In the genomic region with DNA sequence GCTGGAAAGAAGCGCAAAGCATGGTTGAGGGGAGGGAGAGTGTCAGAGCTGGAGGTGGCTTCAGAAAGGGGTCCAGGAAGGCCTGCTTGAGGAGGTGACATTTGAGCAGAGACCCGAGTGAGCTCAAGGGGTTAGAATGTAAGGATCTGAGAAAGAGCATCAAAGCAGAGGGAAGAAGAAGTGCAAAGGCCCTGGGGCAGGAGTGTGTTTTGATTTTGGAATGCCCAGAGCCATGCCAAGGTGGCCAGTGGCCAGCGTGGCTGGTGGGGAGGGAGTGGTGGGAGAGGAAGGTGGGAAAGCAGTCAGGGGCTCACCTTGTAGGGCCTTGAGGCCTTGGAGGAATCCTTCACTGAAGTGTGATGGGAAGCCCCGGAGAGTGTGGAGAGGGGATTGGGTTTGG, we compare ENCODE assay signal across 32 cellular contexts. TPM values are rescaled to one million over a fixed set of nuclear protein-coding genes. Genes with fewer than 3 reads are reported as not detected.
"Had no signal": no experiment of that assay in that cellular context is flagged by ENCODE, and none has a peak within 500 bp of the region (broad histone marks: within the 10 kb centered on the region; RNA-seq: fewer than 3 reads in every experiment).

No MANE protein-coding gene starts in this region.

- H3K27ac ChIP-seq: body of pancreas, colonic mucosa, epithelial cell of prostate, esophagus squamous epithelium, gastroesophageal sphincter, WERI-Rb-1 had no signal

- H3K27me3 Mint-ChIP-seq: activated B cell treated with CpG ODN at 0.5 μM for 24 hours; activated CD8-positive, alpha-beta T cell treated with anti-CD3 and anti-CD28 coated beads for 36 hours; activated naive CD8-positive, alpha-beta T cell; activated T-helper 17 cell treated with anti-CD3 and anti-CD28 coated beads, Interleukin-2, amount 50 U/mL, for 72 hours; T-helper 17 cell had no signal

- H3K9me3 ChIP-seq: body of pancreas, colonic mucosa, esophagus squamous epithelium, gastroesophageal sphincter had no signal

- H3K27me3 ChIP-seq: body of pancreas, colonic mucosa, esophagus squamous epithelium, gastroesophageal sphincter had no signal

- H3K36me3 ChIP-seq: colonic mucosa, esophagus squamous epithelium, gastroesophageal sphincter, WERI-Rb-1 had no signal

- H3K4me3 Mint-ChIP-seq: activated B cell treated with CpG ODN at 0.5 μM for 24 hours; activated CD8-positive, alpha-beta T cell treated with anti-CD3 and anti-CD28 coated beads for 36 hours; activated naive CD8-positive, alpha-beta T cell; activated T-cell treated with anti-CD3 and anti-CD28 coated beads, Interleukin-2, amount 50 U/mL, for 4 hours; activated T-helper 17 cell treated with anti-CD3 and anti-CD28 coated beads, Interleukin-2, amount 50 U/mL, for 72 hours; T-helper 17 cell; T-helper 2 cell treated with Interferon-gamma antibody and Interleukin-4, amounts not matched to agents 5 μg/mL and 100 μg/mL, for 36 hours had no signal

- H3K4me3 ChIP-seq: body of pancreas, colonic mucosa, esophagus squamous epithelium, gastroesophageal sphincter had no signal

- DNase-seq: activated B cell treated with CpG ODN at 0.5 μM for 24 hours; activated CD4-positive, alpha-beta T cell treated with anti-CD3 and anti-CD28 coated beads for 48 hours; activated CD4-positive, alpha-beta T cell treated with anti-CD3 and anti-CD28 coated beads, Interleukin-2, amount 50 U/mL, for 1 hour; activated CD4-positive, alpha-beta T cell treated with anti-CD3 and anti-CD28 coated beads, Interleukin-2, amount 50 U/mL, for 48 hours; activated CD8-positive, alpha-beta memory T cell treated with anti-CD3 and anti-CD28 coated beads for 24 hours; activated CD8-positive, alpha-beta T cell treated with anti-CD3 and anti-CD28 coated beads for 36 hours; activated effector memory CD4-positive, alpha-beta T cell treated with Interleukin-2 at 50 U/mL for 16 hours; activated gamma-delta T cell treated with Interleukin-2 at 50 U/mL for 16 hours; activated naive CD4-positive, alpha-beta T cell treated with anti-CD3 and anti-CD28 coated beads, Interleukin-2, amount 50 U/mL, for 16 hours; activated naive CD4-positive, alpha-beta T cell treated with Interleukin-2 at 50 U/mL for 16 hours; activated T-cell treated with anti-CD3 and anti-CD28 coated beads, Interleukin-2, amount 50 U/mL, for 4 hours; amniotic stem cell; anterior cingulate cortex; body of pancreas; central memory CD4-positive, alpha-beta T cell; cerebellar nuclear complex; colonic mucosa; effector CD8-positive, alpha-beta T cell; esophagus squamous epithelium; foreskin melanocyte; SW 1271; T-helper 1 cell; T-helper 17 cell; T1000; WERI-Rb-1 had no signal

- H3K4me1 ChIP-seq: colonic mucosa, esophagus squamous epithelium, gastroesophageal sphincter had no signal

- H3K36me3 Mint-ChIP-seq: activated naive CD8-positive, alpha-beta T cell had no signal

- H3K27ac Mint-ChIP-seq: activated B cell treated with CpG ODN at 0.5 μM for 24 hours; activated CD8-positive, alpha-beta T cell treated with anti-CD3 and anti-CD28 coated beads for 36 hours; activated naive CD8-positive, alpha-beta T cell; activated T-helper 17 cell treated with anti-CD3 and anti-CD28 coated beads, Interleukin-2, amount 50 U/mL, for 72 hours; T-helper 17 cell; T-helper 2 cell treated with Interferon-gamma antibody and Interleukin-4, amounts not matched to agents 5 μg/mL and 100 μg/mL, for 36 hours had no signal

- H3K4me1 Mint-ChIP-seq: activated B cell treated with CpG ODN at 0.5 μM for 24 hours; activated T-helper 17 cell treated with anti-CD3 and anti-CD28 coated beads, Interleukin-2, amount 50 U/mL, for 72 hours had no signal

- H3K9me3 Mint-ChIP-seq: activated B cell treated with CpG ODN at 0.5 μM for 24 hours; activated CD8-positive, alpha-beta T cell treated with anti-CD3 and anti-CD28 coated beads for 36 hours; activated T-cell treated with anti-CD3 and anti-CD28 coated beads, Interleukin-2, amount 50 U/mL, for 4 hours; activated T-helper 17 cell treated with anti-CD3 and anti-CD28 coated beads, Interleukin-2, amount 50 U/mL, for 72 hours; T-helper 2 cell treated with Interferon-gamma antibody and Interleukin-4, amounts not matched to agents 5 μg/mL and 100 μg/mL, for 36 hours had no signal

RNA-seq across cellular contexts. Expression of a gene that starts 15.4 kb away (rescaled TPM):
- total RNA-seq: activated B cell treated with CpG ODN at 0.5 μM for 24 hours, body of pancreas, dermis microvascular lymphatic vessel endothelial cell, glomerular endothelial cell had no signal
